13 cellular contexts compared by ENCODE assay signal in the genomic region with DNA sequence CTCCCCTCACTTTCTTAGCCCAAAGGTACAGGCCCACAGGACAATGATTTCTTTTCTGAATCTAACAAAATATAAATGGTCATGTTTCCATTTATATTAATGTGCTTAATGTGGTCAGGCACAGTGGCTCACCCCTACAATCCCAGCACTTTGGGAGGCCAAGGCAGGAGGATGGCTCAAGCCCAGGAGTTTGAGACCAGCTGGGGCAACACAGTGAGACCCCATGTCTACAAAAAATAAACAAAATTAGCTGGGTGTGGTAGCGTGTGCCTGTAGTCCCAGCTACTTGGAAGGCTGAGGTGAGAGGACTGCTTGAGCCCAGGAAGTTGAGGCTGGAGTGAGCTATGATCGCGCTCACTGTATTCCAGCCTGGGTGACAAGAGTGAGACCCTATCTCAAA.
DNase-seq lines count a peak whose midpoint lies in the region; ATAC-seq and TF ChIP-seq lines count a peak whose summit lies in the region.
"Had no signal": no experiment of that assay in that cellular context is flagged by ENCODE, and none has a peak within 500 bp of the region (broad histone marks: within the 10 kb centered on the region; RNA-seq: fewer than 3 reads in every experiment).

No MANE protein-coding gene starts in this region.

- H3K4me1 ChIP-seq in heart left ventricle, result peaks cover 21 to 95% (median 37%) of the 10 kb centered on the region in 12 donors
- H3K4me1 ChIP-seq in prostate gland (replicated peaks), result peaks cover 28% of the 10 kb centered on the region
- H3K4me1 ChIP-seq in uterus, result peaks cover 11 to 21% of the 10 kb centered on the region in 2 donors
- H3K4me1 ChIP-seq in foreskin keratinocyte, result peaks cover 17% of the 10 kb centered on the region
- H3K4me1 ChIP-seq in Karpas-422 (ENCODE audit: low read length), result peaks cover 4% of the 10 kb centered on the region; the same call in 1 of the 2 replicates

- H4K20me1 ChIP-seq in Karpas-422 (ENCODE audit: insufficient read depth, low read depth, low read length), result no peaks in the 10 kb centered on the region

- peaks cover 54% of the 10 kb centered on the region for H3K4me1 Mint-ChIP-seq in dendritic cell treated with granulocyte-macrophage colony-stimulating factor and Interleukin-4, amounts not matched to agents 40 ng/mL and 50 ng/mL, for 4 days (ENCODE audit: low read depth)

- H3K36me3 ChIP-seq in heart left ventricle, result peaks cover 0 to 89% (median 21%) of the 10 kb centered on the region in 9 donors
- H3K36me3 ChIP-seq in prostate gland, result peaks cover 5 to 8% of the 10 kb centered on the region in 2 donors
- H3K36me3 ChIP-seq in uterus, result no peaks in the 10 kb centered on the region
- peaks cover 15% of the 10 kb centered on the region; the same call in 1 of the 2 replicates for H3K36me3 ChIP-seq in Karpas-422 (ENCODE audit: insufficient read depth, low read length)

- no peak overlapping the region for H3K4me2 ChIP-seq in Karpas-422 (ENCODE audit: low read depth, low read length, poor library complexity, severe bottlenecking)

- no peak overlapping the region for H3K4me3 Mint-ChIP-seq in dendritic cell treated with granulocyte-macrophage colony-stimulating factor and Interleukin-4, amounts not matched to agents 40 ng/mL and 50 ng/mL, for 4 days

- no peaks in the 10 kb centered on the region for H3K27me3 ChIP-seq in heart left ventricle
- no peaks in the 10 kb centered on the region for H3K27me3 ChIP-seq in prostate gland (replicated peaks; ENCODE audit: insufficient read depth)
- H3K27me3 ChIP-seq in uterus, result no peaks in the 10 kb centered on the region
- H3K27me3 ChIP-seq in foreskin keratinocyte, result no peaks in the 10 kb centered on the region
- H3K27me3 ChIP-seq in Karpas-422 (ENCODE audit: low read length), result no peaks in the 10 kb centered on the region

- intact Hi-C loops in heart left ventricle (cut with DNase I) (loop anchor here in 7 of 10 donors (1.0 to 10.0 kb wide), 5 partner anchors 12 to 97 kb away; partner anchors contain the start of gene FKBP5 (in 5 of the 7)), Right ventricle myocardium inferior (cut with DNase I) (loop anchor here (1.0 to 5.0 kb wide), 2 partner anchors 97 to 142 kb away; partner anchors contain the start of gene FKBP5), prostate gland (cut with DNase I) (loop anchor here (5.0 kb wide), 1 partner anchor 97 kb away; the partner anchor contains the start of gene FKBP5), uterus (cut with DNase I; ENCODE audit: low total_unique reads) (no loop called here)
- intact Hi-C loops in dendritic cell treated with granulocyte-macrophage colony-stimulating factor and Interleukin-4, amounts not matched to agents 40 ng/mL and 50 ng/mL, for 4 days (cut with micrococcal nuclease), result no loop called here

- no peak for TF ChIP-seq POLR2A in heart left ventricle (IDR thresholded peaks at IDR 0.05)
- no peak for TF ChIP-seq POLR2A in prostate gland (IDR thresholded peaks at IDR 0.05)
- no peak for TF ChIP-seq POLR2A in uterus (IDR thresholded peaks at IDR 0.05)

- H3K27ac Mint-ChIP-seq in dendritic cell treated with granulocyte-macrophage colony-stimulating factor and Interleukin-4, amounts not matched to agents 40 ng/mL and 50 ng/mL, for 4 days, result peak overlapping the region; percentile 57

- peaks cover 18% of the 10 kb centered on the region for H3K79me2 ChIP-seq in Karpas-422 (ENCODE audit: low read length)

- WGBS in heart left ventricle, 4 donors, result 96 to 98% (median 97%) methylated on average over 3 of the region's 3 CpGs
- 97% methylated on average over 3 of the region's 3 CpGs for whole genome bisulfite sequencing in prostate gland

- no peak overlapping the region for H2AFZ ChIP-seq in Karpas-422 (ENCODE audit: low read length)

- ATAC-seq in heart left ventricle (no peak), Right ventricle myocardium inferior (no peak), foreskin keratinocyte (no peak)
- ATAC-seq: HCT116 had no signal

- H3K36me3 Mint-ChIP-seq in dendritic cell treated with granulocyte-macrophage colony-stimulating factor and Interleukin-4, amounts not matched to agents 40 ng/mL and 50 ng/mL, for 4 days (ENCODE audit: low read depth), result peaks cover 60% of the 10 kb centered on the region

- no peak overlapping the region for H3K9ac ChIP-seq in Karpas-422 (ENCODE audit: low read length)

- H3K9me2 ChIP-seq in Karpas-422 (replicated peaks; ENCODE audit: insufficient read depth, low read length), result no peaks in the 10 kb centered on the region

- H3K27me3 Mint-ChIP-seq in dendritic cell treated with granulocyte-macrophage colony-stimulating factor and Interleukin-4, amounts not matched to agents 40 ng/mL and 50 ng/mL, for 4 days, result no peaks in the 10 kb centered on the region

- H3K27ac ChIP-seq in heart left ventricle, result peak overlapping the region; percentile 6 to 92 (median 75)
- H3K27ac ChIP-seq in prostate gland, result peak overlapping the region; percentile 84 to 87
- H3K27ac ChIP-seq in uterus, result peak overlapping the region; percentile 92 to 98
- H3K27ac ChIP-seq in foreskin keratinocyte, result no peak overlapping the region
- no peak overlapping the region for H3K27ac ChIP-seq in Karpas-422 (ENCODE audit: low read length)

- H3K9me3 ChIP-seq in heart left ventricle, result no peaks in the 10 kb centered on the region
- H3K9me3 ChIP-seq in prostate gland, result no peaks in the 10 kb centered on the region
- H3K9me3 ChIP-seq in uterus, result no peaks in the 10 kb centered on the region
- H3K9me3 ChIP-seq in Karpas-422 (ENCODE audit: low read length), result no peaks in the 10 kb centered on the region

- TF ChIP-seq CTCF in heart left ventricle (IDR thresholded peaks at IDR 0.05), result no peak
- no peak for TF ChIP-seq CTCF in prostate gland (IDR thresholded peaks at IDR 0.05)
- TF ChIP-seq CTCF in uterus (IDR thresholded peaks at IDR 0.05), result no peak
- TF ChIP-seq CTCF in foreskin keratinocyte (conservative IDR thresholded peaks at IDR 0.05), result no peak

- no peak for DNase-seq in heart left ventricle
- no peak for DNase-seq in Right ventricle myocardium inferior (ENCODE audit: missing footprints)
- DNase-seq in prostate gland (ENCODE audit: low spot score), result no peak
- DNase-seq in uterus, result no peak
- DNase-seq in foreskin keratinocyte, result no peak
- no peak for DNase-seq in Karpas-422
- no peak for DNase-seq in amygdala (lab: John Stamatoyannopoulos, UW)
- DNase-seq: activated T-cell treated with anti-CD3 and anti-CD28 coated beads for 4 hours, cerebellar nuclear complex, NCI-H510A treated with DMSO at 0.1 percent for 48 hours, SHP77 treated with DMSO at 0.1 percent for 48 hours had no signal

- no peaks in the 10 kb centered on the region for H3K9me3 Mint-ChIP-seq in dendritic cell treated with granulocyte-macrophage colony-stimulating factor and Interleukin-4, amounts not matched to agents 40 ng/mL and 50 ng/mL, for 4 days

- H3K4me3 ChIP-seq in heart left ventricle (no peak overlapping the region), prostate gland (no peak overlapping the region), uterus (no peak overlapping the region), Karpas-422 (ENCODE audit: low read length) (no peak overlapping the region)

Comparison
In these comparisons a context has a peak if more than half of its experiments do, and no peak if none do; other contexts are left out.
1. H3K27ac ChIP-seq: peak in heart left ventricle (12 of 12), prostate gland (2 of 2) and uterus (2 of 2); none in foreskin keratinocyte (single experiment) and Karpas-422 (single experiment).
2. intact Hi-C loops: an anchor here in heart left ventricle (1.0 to 10.0 kb wide), Right ventricle myocardium inferior (1.0 to 5.0 kb wide) and prostate gland (5.0 kb wide); none called in dendritic cell treated with granulocyte-macrophage colony-stimulating factor and Interleukin-4, amounts not matched to agents 40 ng/mL and 50 ng/mL, for 4 days and uterus.